1 cellular context compared by ENCODE assay signal in genomic region chr1:219173758-219174671, GRCh38.
TF ChIP-seq lines count a peak whose summit lies in the region.

Gene LYPLAL1 (plus strand): TSS chr1:219173878. CDS start chr1:219173891, 13 bp downstream.

TF ChIP-seq in PFSK-1, 5 proteins besides CTCF, POLR2A, EP300 and RAD21 (continued from another document):
- TF ChIP-seq REST (IDR thresholded peaks at IDR 0.05; ENCODE audit: insufficient read depth in 1 of 2, low read depth in 2 of 2, low read length in 2 of 2) = no peak
